12 cellular contexts compared by ENCODE assay signal in genomic region chr5:93587919-93588585, GRCh38. TPM values are rescaled to one million over a fixed set of nuclear protein-coding genes. Genes with fewer than 3 reads are reported as not detected.
A peak's percentile ranks its signal among the peaks of the same experiment; 100 is the strongest.
DNase-seq lines count a peak whose midpoint lies in the region; ATAC-seq, FAIRE-seq and TF ChIP-seq lines count a peak whose summit lies in the region.
"Had no signal": no experiment of that assay in that cellular context is flagged by ENCODE, and none has a peak within 500 bp of the region (broad histone marks: within the 10 kb centered on the region; RNA-seq: fewer than 3 reads in every experiment).

No MANE protein-coding gene starts in this region.

- H3K4me1 Mint-ChIP-seq in activated CD8-positive, alpha-beta memory T cell treated with anti-CD3 and anti-CD28 coated beads, Interleukin-2, amount 10 ng/mL, durations not matched to agents 7 days and 5 days, result peaks cover 26% of the 10 kb centered on the region

- no peak overlapping the region for H3K4me3 Mint-ChIP-seq in activated CD8-positive, alpha-beta memory T cell treated with anti-CD3 and anti-CD28 coated beads, Interleukin-2, amount 10 ng/mL, durations not matched to agents 7 days and 5 days

- no peak for TF ChIP-seq POLR2A in right lobe of liver (IDR thresholded peaks at IDR 0.05)

- peak overlapping the region; percentile 72 for H3K27ac Mint-ChIP-seq in activated CD8-positive, alpha-beta memory T cell treated with anti-CD3 and anti-CD28 coated beads, Interleukin-2, amount 10 ng/mL, durations not matched to agents 7 days and 5 days

- no peaks in the 10 kb centered on the region for H3K9me3 Mint-ChIP-seq in activated CD8-positive, alpha-beta memory T cell treated with anti-CD3 and anti-CD28 coated beads, Interleukin-2, amount 10 ng/mL, durations not matched to agents 7 days and 5 days (ENCODE audit: low read depth)

- intact Hi-C loops in right lobe of liver (cut with DNase I), result no loop called here

- H3K27me3 ChIP-seq in right lobe of liver (no peaks in the 10 kb centered on the region), small intestine (ENCODE audit: control insufficient read depth in 2 of 2, insufficient read depth in 2 of 2, low read length in 2 of 2) (peaks cover 12 to 22% of the 10 kb centered on the region in 2 donors)

- 33% methylated on average over 16 of the region's 70 CpGs for WGBS in right lobe of liver (ENCODE audit: insufficient coverage, low coverage, low lambda C conversion rate, missing lambda C conversion rate)
- 17 to 30% (median 23%) methylated on average over 69 to 70 of the region's 70 CpGs for WGBS in small intestine, 3 donors

- H3K36me3 ChIP-seq in right lobe of liver (no peaks in the 10 kb centered on the region), small intestine (ENCODE audit: control insufficient read depth in 2 of 2, insufficient read depth in 2 of 2, low read length in 2 of 2) (no peaks in the 10 kb centered on the region)

- DNase-seq in activated CD8-positive, alpha-beta memory T cell treated with anti-CD3 and anti-CD28 coated beads, Interleukin-2, amount 10 ng/mL, durations not matched to agents 7 days and 5 days, result no peak
- no peak for DNase-seq in activated CD8-positive, alpha-beta memory T cell treated with anti-CD3 and anti-CD28 coated beads, Interleukin-2, amount 50 U/mL, for 48 hours
- DNase-seq in cardiac fibroblast (ENCODE audit: low read depth in 2 of 2) (no peak), right lobe of liver (no peak), small intestine (no peak)
- DNase-seq: left colon, NCI-H1417, PC-9 had no signal

- H3K9me3 ChIP-seq in right lobe of liver (no peaks in the 10 kb centered on the region), small intestine (ENCODE audit: control insufficient read depth, low read depth) (no peaks in the 10 kb centered on the region)

- CTCF ChIA-PET in activated CD8-positive, alpha-beta memory T cell treated with anti-CD3 and anti-CD28 coated beads, Interleukin-2, amount 10 ng/mL, durations not matched to agents 7 days and 5 days (lab: Charles Lee), result interaction anchor here (1.3 to 2.7 kb wide), 2 partner anchors 14 to 20 kb away, joined by 3 to 11 read pairs; no protein-coding TSS in a partner anchor

- H3K27ac ChIP-seq in right lobe of liver, result peak overlapping the region in 1 of 3 donors; percentile 13
- peak overlapping the region; percentile 83 for H3K27ac ChIP-seq in temporal lobe (ENCODE audit: low read depth, low read length)
- H3K27ac ChIP-seq in small intestine (ENCODE audit: low read depth in 1 of 2, low read length in 1 of 2), result no peak overlapping the region
- H3K27ac ChIP-seq: PC-9 had no signal

- no peak for FAIRE-seq in small intestine (lab: Jason Lieb, UNC)
- FAIRE-seq: urothelium cell line had no signal

- H3K4me3 ChIP-seq in cardiac fibroblast (replicated peaks in 1 of 2; ENCODE audit: low read depth in 2 of 2, low read length in 2 of 2) (peak overlapping the region; percentile 43 to 67), right lobe of liver (peak overlapping the region; percentile 25 to 57 (median 47)), small intestine (ENCODE audit: low read depth in 1 of 2, low read length in 2 of 2) (peak overlapping the region in 1 of 2 donors; percentile 8)
- H3K4me3 ChIP-seq: PC-9 had no signal

- TF ChIP-seq CTCF in cardiac fibroblast (IDR thresholded peaks at IDR 0.05; ENCODE audit: low read depth, low read length) (no peak), right lobe of liver (IDR thresholded peaks at IDR 0.05) (no peak)

- ATAC-seq in activated CD8-positive, alpha-beta memory T cell treated with anti-CD3 and anti-CD28 coated beads, Interleukin-2, amount 10 ng/mL, durations not matched to agents 7 days and 5 days, result no peak
- ATAC-seq in right lobe of liver (no peak), GM21360 (IDR thresholded peaks at IDR 0.05; ENCODE audit: unreplicated experiment) (no peak), HG03565 (IDR thresholded peaks at IDR 0.05; ENCODE audit: unreplicated experiment) (no peak)
- ATAC-seq: left colon had no signal

- H3K27me3 Mint-ChIP-seq in activated CD8-positive, alpha-beta memory T cell treated with anti-CD3 and anti-CD28 coated beads, Interleukin-2, amount 10 ng/mL, durations not matched to agents 7 days and 5 days, result peaks cover 76% of the 10 kb centered on the region

- H3K36me3 Mint-ChIP-seq in activated CD8-positive, alpha-beta memory T cell treated with anti-CD3 and anti-CD28 coated beads, Interleukin-2, amount 10 ng/mL, durations not matched to agents 7 days and 5 days, result peaks cover 11% of the 10 kb centered on the region

- H3K4me1 ChIP-seq in right lobe of liver, result peaks cover 0 to under 1% (median 0%) of the 10 kb centered on the region in 4 donors
- peaks cover 0 to 3% of the 10 kb centered on the region in 2 donors for H3K4me1 ChIP-seq in small intestine (ENCODE audit: control insufficient read depth in 2 of 2, insufficient read depth in 1 of 2, low read depth in 1 of 2, low read length in 1 of 2)

RNA-seq across cellular contexts. Expression of gene NR2F1, which starts 5.0 kb away (rescaled TPM):
- not detected for total RNA-seq in activated CD8-positive, alpha-beta memory T cell treated with anti-CD3 and anti-CD28 coated beads, Interleukin-2, amount 10 ng/mL, durations not matched to agents 7 days and 5 days
- total RNA-seq in right lobe of liver (10 to 100 TPM in 2 of 6 experiments, 1 to 10 TPM in 4; 5.3 to 12.1 (median 9.4) TPM), temporal lobe (36.1 TPM)
- 10 to 100 TPM in 1 of 3 donors, 1 to 10 TPM in 1, under 1 TPM in 1; 0.67 to 12.1 (median 3.5) TPM for polyA plus RNA-seq in small intestine

RNA-seq across cellular contexts. Expression of gene NR2F1-AS1, which starts 7.0 kb away (rescaled TPM):
- not detected for total RNA-seq in activated CD8-positive, alpha-beta memory T cell treated with anti-CD3 and anti-CD28 coated beads, Interleukin-2, amount 10 ng/mL, durations not matched to agents 7 days and 5 days
- 1 to 10 TPM; 1.2 to 3.8 (median 2.3) TPM for total RNA-seq in right lobe of liver
- total RNA-seq in temporal lobe, result 50.4 TPM
- polyA plus RNA-seq in small intestine, result 1 to 10 TPM in 2 of 3 donors, under 1 TPM in 1; 0.89 to 4.4 (median 3.5) TPM

Comparison
In these comparisons a context has a peak if more than half of its experiments do, and no peak if none do; other contexts are left out.
1. RNA of gene NR2F1, which starts 5.0 kb away (total RNA-seq): 36.1 TPM in temporal lobe (single experiment) and 5.3 to 12.1 TPM in right lobe of liver; not detected in activated CD8-positive, alpha-beta memory T cell treated with anti-CD3 and anti-CD28 coated beads, Interleukin-2, amount 10 ng/mL, durations not matched to agents 7 days and 5 days; every median in the first group is over 4 times any median in the second.
2. RNA of gene NR2F1-AS1, which starts 7.0 kb away (total RNA-seq): 50.4 TPM in temporal lobe (single experiment); 1.2 to 3.8 TPM in right lobe of liver and not detected in activated CD8-positive, alpha-beta memory T cell treated with anti-CD3 and anti-CD28 coated beads, Interleukin-2, amount 10 ng/mL, durations not matched to agents 7 days and 5 days; every median in the first group is over 10 times any median in the second.